In the genomic region with DNA sequence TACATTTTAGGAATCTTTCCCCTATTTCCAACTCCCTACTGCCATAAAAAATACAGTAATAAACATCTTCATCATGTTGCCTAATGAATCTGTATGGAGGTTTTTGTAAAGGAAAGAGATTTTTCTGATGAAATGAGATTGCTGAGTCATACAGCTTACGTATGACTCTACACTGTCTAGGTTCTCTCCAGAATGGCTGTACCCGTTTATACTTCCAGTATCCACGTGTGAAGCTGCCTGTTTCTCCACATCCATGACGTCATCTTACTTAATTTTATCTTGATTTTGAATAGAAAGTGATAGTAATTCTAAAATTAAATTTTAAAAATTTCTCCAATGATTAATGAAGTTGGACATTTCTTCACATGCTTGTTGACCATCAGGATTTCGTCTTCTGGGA, we compare ENCODE assay signal across 1 cellular context.
TF ChIP-seq lines count a peak whose summit lies in the region.

No MANE protein-coding gene starts in this region.

TF ChIP-seq in K562, 482 proteins besides CTCF, POLR2A, EP300 and RAD21 (continued from another document and continues in another):
- TF ChIP-seq, protein P1, sequence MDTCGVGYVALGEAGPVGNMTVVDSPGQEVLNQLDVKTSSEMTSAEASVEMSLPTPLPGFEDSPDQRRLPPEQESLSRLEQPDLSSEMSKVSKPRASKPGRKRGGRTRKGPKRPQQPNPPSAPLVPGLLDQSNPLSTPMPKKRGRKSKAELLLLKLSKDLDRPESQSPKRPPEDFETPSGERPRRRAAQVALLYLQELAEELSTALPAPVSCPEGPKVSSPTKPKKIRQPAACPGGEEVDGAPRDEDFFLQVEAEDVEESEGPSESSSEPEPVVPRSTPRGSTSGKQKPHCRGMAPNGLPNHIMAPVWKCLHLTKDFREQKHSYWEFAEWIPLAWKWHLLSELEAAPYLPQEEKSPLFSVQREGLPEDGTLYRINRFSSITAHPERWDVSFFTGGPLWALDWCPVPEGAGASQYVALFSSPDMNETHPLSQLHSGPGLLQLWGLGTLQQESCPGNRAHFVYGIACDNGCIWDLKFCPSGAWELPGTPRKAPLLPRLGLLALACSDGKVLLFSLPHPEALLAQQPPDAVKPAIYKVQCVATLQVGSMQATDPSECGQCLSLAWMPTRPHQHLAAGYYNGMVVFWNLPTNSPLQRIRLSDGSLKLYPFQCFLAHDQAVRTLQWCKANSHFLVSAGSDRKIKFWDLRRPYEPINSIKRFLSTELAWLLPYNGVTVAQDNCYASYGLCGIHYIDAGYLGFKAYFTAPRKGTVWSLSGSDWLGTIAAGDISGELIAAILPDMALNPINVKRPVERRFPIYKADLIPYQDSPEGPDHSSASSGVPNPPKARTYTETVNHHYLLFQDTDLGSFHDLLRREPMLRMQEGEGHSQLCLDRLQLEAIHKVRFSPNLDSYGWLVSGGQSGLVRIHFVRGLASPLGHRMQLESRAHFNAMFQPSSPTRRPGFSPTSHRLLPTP (IDR thresholded peaks at IDR 0.05; ENCODE audit: borderline replicate concordance, extremely low read depth, insufficient read length), result no peak
- TF ChIP-seq FOXJ3 (CRISPR knock-in tag; IDR thresholded peaks at IDR 0.05) (no peak), EWSR1 (IDR thresholded peaks at IDR 0.05; ENCODE audit: borderline replicate concordance, low read depth, partially characterized antibody) (no peak), JUND (IDR thresholded peaks at IDR 0.05; ENCODE audit: borderline replicate concordance, low read depth, low read length) (peak; percentile 76; the same call in 1 of the 2 replicates), JUND (tag; IDR thresholded peaks at IDR 0.05; ENCODE audit: borderline replicate concordance, low read depth, low read length) (peak; percentile 81; the same call in 2 of the 3 replicates), BCL6 (CRISPR knock-in tag; IDR thresholded peaks at IDR 0.05) (no peak), IRF2 (CRISPR knock-in tag; IDR thresholded peaks at IDR 0.05) (no peak), PRMT5 (CRISPR knock-in tag; IDR thresholded peaks at IDR 0.05) (no peak), RHOXF2B (CRISPR knock-in tag; conservative IDR thresholded peaks at IDR 0.05) (no peak), NFE2 (IDR thresholded peaks at IDR 0.05; ENCODE audit: low read depth) (peak; percentile 86), ZNF347 (CRISPR knock-in tag; IDR thresholded peaks at IDR 0.05; ENCODE audit: low read depth) (no peak), PYGO2 (tag; IDR thresholded peaks at IDR 0.05) (no peak), ATF1 (CRISPR knock-in tag; IDR thresholded peaks at IDR 0.05) (no peak), ATF1 (tag; IDR thresholded peaks at IDR 0.05) (peak; percentile 49; the same call in 1 of the 2 replicates), PCBP2 (IDR thresholded peaks at IDR 0.05; ENCODE audit: low read depth, low read length, poor library complexity, severe bottlenecking) (no peak), GTF2E2 (tag; IDR thresholded peaks at IDR 0.05) (no peak), ZNF263 (CRISPR knock-in tag; IDR thresholded peaks at IDR 0.05; ENCODE audit: borderline replicate concordance) (no peak), TCF3 (CRISPR knock-in tag; IDR thresholded peaks at IDR 0.05) (no peak), ZNF174 (CRISPR knock-in tag; IDR thresholded peaks at IDR 0.05) (no peak), ZNF134 (CRISPR knock-in tag; conservative IDR thresholded peaks at IDR 0.05) (no peak), C11orf30 (IDR thresholded peaks at IDR 0.05; ENCODE audit: low read depth) (peak; percentile 79), ZNF316 (IDR thresholded peaks at IDR 0.05) (peak; percentile 86), ARID1B (IDR thresholded peaks at IDR 0.05) (no peak), SMARCE1 (IDR thresholded peaks at IDR 0.05) (no peak), MYBL2 (IDR thresholded peaks at IDR 0.05; ENCODE audit: low read depth) (no peak), MYBL2 (CRISPR knock-in tag; IDR thresholded peaks at IDR 0.05; ENCODE audit: borderline replicate concordance) (no peak), MAFK (IDR thresholded peaks at IDR 0.05; ENCODE audit: low read length) (peak; percentile 70; the same call in 1 of the 2 replicates), ZNF76 (CRISPR knock-in tag; IDR thresholded peaks at IDR 0.05; ENCODE audit: borderline replicate concordance) (no peak), TGIF2 (CRISPR knock-in tag; IDR thresholded peaks at IDR 0.05) (no peak), SRSF7 (optimal IDR thresholded peaks at IDR 0.05; ENCODE audit: low read depth, low read length) (no peak), NELFE (IDR thresholded peaks at IDR 0.05; ENCODE audit: insufficient read depth, insufficient read length) (no peak), EHMT2 (IDR thresholded peaks at IDR 0.05) (no peak), RBM17 (IDR thresholded peaks at IDR 0.05; ENCODE audit: borderline replicate concordance, low read depth, low read length) (no peak), GABPB1 (CRISPR knock-in tag; IDR thresholded peaks at IDR 0.05) (no peak)
- TF ChIP-seq, protein P2, sequence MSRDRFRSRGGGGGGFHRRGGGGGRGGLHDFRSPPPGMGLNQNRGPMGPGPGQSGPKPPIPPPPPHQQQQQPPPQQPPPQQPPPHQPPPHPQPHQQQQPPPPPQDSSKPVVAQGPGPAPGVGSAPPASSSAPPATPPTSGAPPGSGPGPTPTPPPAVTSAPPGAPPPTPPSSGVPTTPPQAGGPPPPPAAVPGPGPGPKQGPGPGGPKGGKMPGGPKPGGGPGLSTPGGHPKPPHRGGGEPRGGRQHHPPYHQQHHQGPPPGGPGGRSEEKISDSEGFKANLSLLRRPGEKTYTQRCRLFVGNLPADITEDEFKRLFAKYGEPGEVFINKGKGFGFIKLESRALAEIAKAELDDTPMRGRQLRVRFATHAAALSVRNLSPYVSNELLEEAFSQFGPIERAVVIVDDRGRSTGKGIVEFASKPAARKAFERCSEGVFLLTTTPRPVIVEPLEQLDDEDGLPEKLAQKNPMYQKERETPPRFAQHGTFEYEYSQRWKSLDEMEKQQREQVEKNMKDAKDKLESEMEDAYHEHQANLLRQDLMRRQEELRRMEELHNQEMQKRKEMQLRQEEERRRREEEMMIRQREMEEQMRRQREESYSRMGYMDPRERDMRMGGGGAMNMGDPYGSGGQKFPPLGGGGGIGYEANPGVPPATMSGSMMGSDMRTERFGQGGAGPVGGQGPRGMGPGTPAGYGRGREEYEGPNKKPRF (IDR thresholded peaks at IDR 0.05; ENCODE audit: low read depth, low read length), result no peak
- TF ChIP-seq, protein P3, sequence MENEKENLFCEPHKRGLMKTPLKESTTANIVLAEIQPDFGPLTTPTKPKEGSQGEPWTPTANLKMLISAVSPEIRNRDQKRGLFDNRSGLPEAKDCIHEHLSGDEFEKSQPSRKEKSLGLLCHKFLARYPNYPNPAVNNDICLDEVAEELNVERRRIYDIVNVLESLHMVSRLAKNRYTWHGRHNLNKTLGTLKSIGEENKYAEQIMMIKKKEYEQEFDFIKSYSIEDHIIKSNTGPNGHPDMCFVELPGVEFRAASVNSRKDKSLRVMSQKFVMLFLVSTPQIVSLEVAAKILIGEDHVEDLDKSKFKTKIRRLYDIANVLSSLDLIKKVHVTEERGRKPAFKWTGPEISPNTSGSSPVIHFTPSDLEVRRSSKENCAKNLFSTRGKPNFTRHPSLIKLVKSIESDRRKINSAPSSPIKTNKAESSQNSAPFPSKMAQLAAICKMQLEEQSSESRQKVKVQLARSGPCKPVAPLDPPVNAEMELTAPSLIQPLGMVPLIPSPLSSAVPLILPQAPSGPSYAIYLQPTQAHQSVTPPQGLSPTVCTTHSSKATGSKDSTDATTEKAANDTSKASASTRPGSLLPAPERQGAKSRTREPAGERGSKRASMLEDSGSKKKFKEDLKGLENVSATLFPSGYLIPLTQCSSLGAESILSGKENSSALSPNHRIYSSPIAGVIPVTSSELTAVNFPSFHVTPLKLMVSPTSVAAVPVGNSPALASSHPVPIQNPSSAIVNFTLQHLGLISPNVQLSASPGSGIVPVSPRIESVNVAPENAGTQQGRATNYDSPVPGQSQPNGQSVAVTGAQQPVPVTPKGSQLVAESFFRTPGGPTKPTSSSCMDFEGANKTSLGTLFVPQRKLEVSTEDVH (IDR thresholded peaks at IDR 0.05; ENCODE audit: low read depth, partially characterized antibody), result no peak
- TF ChIP-seq, protein P4, sequence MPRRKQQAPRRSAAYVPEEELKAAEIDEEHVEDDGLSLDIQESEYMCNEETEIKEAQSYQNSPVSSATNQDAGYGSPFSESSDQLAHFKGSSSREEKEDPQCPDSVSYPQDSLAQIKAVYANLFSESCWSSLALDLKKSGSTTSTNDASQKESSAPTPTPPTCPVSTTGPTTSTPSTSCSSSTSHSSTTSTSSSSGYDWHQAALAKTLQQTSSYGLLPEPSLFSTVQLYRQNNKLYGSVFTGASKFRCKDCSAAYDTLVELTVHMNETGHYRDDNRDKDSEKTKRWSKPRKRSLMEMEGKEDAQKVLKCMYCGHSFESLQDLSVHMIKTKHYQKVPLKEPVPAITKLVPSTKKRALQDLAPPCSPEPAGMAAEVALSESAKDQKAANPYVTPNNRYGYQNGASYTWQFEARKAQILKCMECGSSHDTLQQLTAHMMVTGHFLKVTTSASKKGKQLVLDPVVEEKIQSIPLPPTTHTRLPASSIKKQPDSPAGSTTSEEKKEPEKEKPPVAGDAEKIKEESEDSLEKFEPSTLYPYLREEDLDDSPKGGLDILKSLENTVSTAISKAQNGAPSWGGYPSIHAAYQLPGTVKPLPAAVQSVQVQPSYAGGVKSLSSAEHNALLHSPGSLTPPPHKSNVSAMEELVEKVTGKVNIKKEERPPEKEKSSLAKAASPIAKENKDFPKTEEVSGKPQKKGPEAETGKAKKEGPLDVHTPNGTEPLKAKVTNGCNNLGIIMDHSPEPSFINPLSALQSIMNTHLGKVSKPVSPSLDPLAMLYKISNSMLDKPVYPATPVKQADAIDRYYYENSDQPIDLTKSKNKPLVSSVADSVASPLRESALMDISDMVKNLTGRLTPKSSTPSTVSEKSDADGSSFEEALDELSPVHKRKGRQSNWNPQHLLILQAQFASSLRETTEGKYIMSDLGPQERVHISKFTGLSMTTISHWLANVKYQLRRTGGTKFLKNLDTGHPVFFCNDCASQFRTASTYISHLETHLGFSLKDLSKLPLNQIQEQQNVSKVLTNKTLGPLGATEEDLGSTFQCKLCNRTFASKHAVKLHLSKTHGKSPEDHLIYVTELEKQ (CRISPR knock-in tag; IDR thresholded peaks at IDR 0.05), result no peak
- TF ChIP-seq, protein P5, sequence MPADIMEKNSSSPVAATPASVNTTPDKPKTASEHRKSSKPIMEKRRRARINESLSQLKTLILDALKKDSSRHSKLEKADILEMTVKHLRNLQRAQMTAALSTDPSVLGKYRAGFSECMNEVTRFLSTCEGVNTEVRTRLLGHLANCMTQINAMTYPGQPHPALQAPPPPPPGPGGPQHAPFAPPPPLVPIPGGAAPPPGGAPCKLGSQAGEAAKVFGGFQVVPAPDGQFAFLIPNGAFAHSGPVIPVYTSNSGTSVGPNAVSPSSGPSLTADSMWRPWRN (IDR thresholded peaks at IDR 0.05; ENCODE audit: low read depth), result no peak
- TF ChIP-seq, protein P6, sequence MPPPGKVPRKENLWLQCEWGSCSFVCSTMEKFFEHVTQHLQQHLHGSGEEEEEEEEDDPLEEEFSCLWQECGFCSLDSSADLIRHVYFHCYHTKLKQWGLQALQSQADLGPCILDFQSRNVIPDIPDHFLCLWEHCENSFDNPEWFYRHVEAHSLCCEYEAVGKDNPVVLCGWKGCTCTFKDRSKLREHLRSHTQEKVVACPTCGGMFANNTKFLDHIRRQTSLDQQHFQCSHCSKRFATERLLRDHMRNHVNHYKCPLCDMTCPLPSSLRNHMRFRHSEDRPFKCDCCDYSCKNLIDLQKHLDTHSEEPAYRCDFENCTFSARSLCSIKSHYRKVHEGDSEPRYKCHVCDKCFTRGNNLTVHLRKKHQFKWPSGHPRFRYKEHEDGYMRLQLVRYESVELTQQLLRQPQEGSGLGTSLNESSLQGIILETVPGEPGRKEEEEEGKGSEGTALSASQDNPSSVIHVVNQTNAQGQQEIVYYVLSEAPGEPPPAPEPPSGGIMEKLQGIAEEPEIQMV (tag; conservative IDR thresholded peaks at IDR 0.05; ENCODE audit: low read depth), result no peak
- TF ChIP-seq, protein P7, sequence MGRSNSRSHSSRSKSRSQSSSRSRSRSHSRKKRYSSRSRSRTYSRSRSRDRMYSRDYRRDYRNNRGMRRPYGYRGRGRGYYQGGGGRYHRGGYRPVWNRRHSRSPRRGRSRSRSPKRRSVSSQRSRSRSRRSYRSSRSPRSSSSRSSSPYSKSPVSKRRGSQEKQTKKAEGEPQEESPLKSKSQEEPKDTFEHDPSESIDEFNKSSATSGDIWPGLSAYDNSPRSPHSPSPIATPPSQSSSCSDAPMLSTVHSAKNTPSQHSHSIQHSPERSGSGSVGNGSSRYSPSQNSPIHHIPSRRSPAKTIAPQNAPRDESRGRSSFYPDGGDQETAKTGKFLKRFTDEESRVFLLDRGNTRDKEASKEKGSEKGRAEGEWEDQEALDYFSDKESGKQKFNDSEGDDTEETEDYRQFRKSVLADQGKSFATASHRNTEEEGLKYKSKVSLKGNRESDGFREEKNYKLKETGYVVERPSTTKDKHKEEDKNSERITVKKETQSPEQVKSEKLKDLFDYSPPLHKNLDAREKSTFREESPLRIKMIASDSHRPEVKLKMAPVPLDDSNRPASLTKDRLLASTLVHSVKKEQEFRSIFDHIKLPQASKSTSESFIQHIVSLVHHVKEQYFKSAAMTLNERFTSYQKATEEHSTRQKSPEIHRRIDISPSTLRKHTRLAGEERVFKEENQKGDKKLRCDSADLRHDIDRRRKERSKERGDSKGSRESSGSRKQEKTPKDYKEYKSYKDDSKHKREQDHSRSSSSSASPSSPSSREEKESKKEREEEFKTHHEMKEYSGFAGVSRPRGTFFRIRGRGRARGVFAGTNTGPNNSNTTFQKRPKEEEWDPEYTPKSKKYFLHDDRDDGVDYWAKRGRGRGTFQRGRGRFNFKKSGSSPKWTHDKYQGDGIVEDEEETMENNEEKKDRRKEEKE (IDR thresholded peaks at IDR 0.05; ENCODE audit: borderline replicate concordance in 1 of 2, control insufficient read depth in 1 of 2, low read depth in 2 of 2, low read length in 1 of 2), result no peak
